Comparison of ENCODE assay signal across 6 cellular contexts in genomic region chr17:39925282-39926134, GRCh38. TPM values are rescaled to one million over a fixed set of nuclear protein-coding genes. Genes with fewer than 3 reads are reported as not detected.
A peak's percentile ranks its signal among the peaks of the same experiment; 100 is the strongest.
DNase-seq lines count a peak whose midpoint lies in the region; ATAC-seq and TF ChIP-seq lines count a peak whose summit lies in the region.

No MANE protein-coding gene starts in this region.

- H3K9me3 ChIP-seq in CD8-positive, alpha-beta memory T cell (ENCODE audit: low read length), result no peaks in the 10 kb centered on the region
- H3K9me3 ChIP-seq in Peyer's patch (no peaks in the 10 kb centered on the region), left lung (no peaks in the 10 kb centered on the region), gastrocnemius medialis (no peaks in the 10 kb centered on the region)

- peaks cover 55 to 74% (median 64%) of the 10 kb centered on the region in 3 donors for H3K4me1 Mint-ChIP-seq in CD8-positive, alpha-beta memory T cell

- ATAC-seq in left lung (no peak), gastrocnemius medialis (no peak), HG02884 (IDR thresholded peaks at IDR 0.05; ENCODE audit: unreplicated experiment) (no peak)

- in situ Hi-C loops in gastrocnemius medialis (cut with MboI; ENCODE audit: low sequenced_read_pairs in 4 of 4), result no loop called here

- no peaks in the 10 kb centered on the region for H3K27me3 ChIP-seq in CD8-positive, alpha-beta memory T cell (ENCODE audit: insufficient read depth, low read length, poor library complexity, severe bottlenecking)
- no peaks in the 10 kb centered on the region for H3K27me3 ChIP-seq in Peyer's patch
- no peaks in the 10 kb centered on the region for H3K27me3 ChIP-seq in left lung
- no peaks in the 10 kb centered on the region for H3K27me3 ChIP-seq in gastrocnemius medialis

- intact Hi-C loops in left lung (cut with DNase I) (no loop called here), gastrocnemius medialis (cut with DNase I; ENCODE audit: low total_unique reads) (loop anchor here (2.0 to 5.0 kb wide), 3 partner anchors 55 to 248 kb away; partner anchors contain the start of gene PSMD3)

- POLR2A ChIA-PET in CD8-positive, alpha-beta memory T cell (lab: Charles Lee), result interaction anchor here (0.7 to 1.9 kb wide), 4 partner anchors 55 to 129 kb away, joined by 3 to 13 read pairs (median 4); partner anchors contain the start of genes MED24 and PSMD3

- TF ChIP-seq POLR2A in Peyer's patch (IDR thresholded peaks at IDR 0.05) (no peak), gastrocnemius medialis (IDR thresholded peaks at IDR 0.05) (no peak)

- peak overlapping the region; percentile 71 for H3K4me3 ChIP-seq in CD8-positive, alpha-beta memory T cell (ENCODE audit: low read length)
- H3K4me3 ChIP-seq in Peyer's patch, result peak overlapping the region; percentile 75 to 90 (median 88)
- peak overlapping the region; percentile 79 to 84 for H3K4me3 ChIP-seq in left lung
- no peak overlapping the region for H3K4me3 ChIP-seq in gastrocnemius medialis

- peak overlapping the region; percentile 85 to 96 (median 92) for H3K4me3 Mint-ChIP-seq in CD8-positive, alpha-beta memory T cell

- H3K27me3 Mint-ChIP-seq in CD8-positive, alpha-beta memory T cell, result no peaks in the 10 kb centered on the region

- H3K4me1 ChIP-seq in CD8-positive, alpha-beta memory T cell (ENCODE audit: insufficient read depth, low read length), result peaks cover 64% of the 10 kb centered on the region
- H3K4me1 ChIP-seq in Peyer's patch (peaks cover 0 to 47% (median 16%) of the 10 kb centered on the region in 4 donors), left lung (peaks cover 28 to 67% of the 10 kb centered on the region in 2 donors), gastrocnemius medialis (peaks cover 35 to 46% of the 10 kb centered on the region in 2 donors)

- H3K9me3 Mint-ChIP-seq in CD8-positive, alpha-beta memory T cell, result no peaks in the 10 kb centered on the region

- H3K27ac ChIP-seq in CD8-positive, alpha-beta memory T cell (ENCODE audit: low read depth, low read length), result peak overlapping the region; percentile 57
- H3K27ac ChIP-seq in Peyer's patch (peak overlapping the region in 3 of 4 donors; percentile 30 to 84 (median 55)), left lung (peak overlapping the region in 1 of 2 donors; percentile 88), gastrocnemius medialis (no peak overlapping the region)

- no peak for DNase-seq in CD8-positive, alpha-beta memory T cell
- DNase-seq in Peyer's patch, result no peak
- no peak for DNase-seq in left lung
- DNase-seq in HT-29 (ENCODE audit: low spot score), result no peak
- no peak for DNase-seq in gastrocnemius medialis

- peaks cover 0 to 55% (median 5%) of the 10 kb centered on the region in 3 donors for H3K36me3 Mint-ChIP-seq in CD8-positive, alpha-beta memory T cell

- TF ChIP-seq CTCF in Peyer's patch (IDR thresholded peaks at IDR 0.05) (no peak), left lung (IDR thresholded peaks at IDR 0.05) (no peak), gastrocnemius medialis (IDR thresholded peaks at IDR 0.05 in 4 of 5, conservative IDR thresholded peaks at IDR 0.05 in 1 of 5) (no peak)

- CTCF ChIA-PET in CD8-positive, alpha-beta memory T cell (lab: Charles Lee), result interaction anchor here (1.2 to 2.3 kb wide), 5 partner anchors 23 to 195 kb away, joined by 3 to 10 read pairs (median 4); partner anchors contain the start of gene MIEN1

- H3K27ac Mint-ChIP-seq in CD8-positive, alpha-beta memory T cell, result peak overlapping the region; percentile 54 to 98 (median 94)

- peaks cover 24% of the 10 kb centered on the region for H3K36me3 ChIP-seq in CD8-positive, alpha-beta memory T cell (ENCODE audit: insufficient read depth, low read length)
- H3K36me3 ChIP-seq in Peyer's patch (peaks cover 0 to 35% (median 4%) of the 10 kb centered on the region in 3 donors), left lung (peaks cover 0 to 36% of the 10 kb centered on the region in 2 donors), gastrocnemius medialis (peaks cover 0 to 30% of the 10 kb centered on the region in 2 donors)

RNA-seq across cellular contexts. Expression of gene ORMDL3, which starts 1.9 kb away (rescaled TPM):
- total RNA-seq in CD8-positive, alpha-beta memory T cell, result 10 to 100 TPM; 73.6 to 76.4 TPM
- 217 TPM for polyA plus RNA-seq in CD8-positive, alpha-beta memory T cell
- total RNA-seq in Peyer's patch, result 10 to 100 TPM; 33.0 to 97.4 (median 79.0) TPM
- total RNA-seq in left lung, result 100 to 1,000 TPM in 1 of 2 donors, 10 to 100 TPM in 1; 47.6 to 107 TPM
- total RNA-seq in HT-29 (2014; rRNA removed; shearing (Covaris generic)), result 61.0 and 66.7 TPM in 2 replicates
- total RNA-seq in gastrocnemius medialis, result 10 to 100 TPM; 17.3 to 36.2 (median 29.6) TPM

RNA-seq across cellular contexts. Expression of gene LRRC3C, which starts 2.0 kb away (rescaled TPM):
- not detected for total RNA-seq in CD8-positive, alpha-beta memory T cell
- not detected for polyA plus RNA-seq in CD8-positive, alpha-beta memory T cell
- total RNA-seq in Peyer's patch (not detected), left lung (not detected), gastrocnemius medialis (not detected)
- total RNA-seq in HT-29 (2014; rRNA removed; shearing (Covaris generic)), result not detected in 2 replicates

RNA-seq across cellular contexts. Expression of gene GSDMB, which starts 7.1 kb away (rescaled TPM):
- 10 to 100 TPM; 14.0 to 14.8 TPM for total RNA-seq in CD8-positive, alpha-beta memory T cell
- 1.3 TPM for polyA plus RNA-seq in CD8-positive, alpha-beta memory T cell
- total RNA-seq in Peyer's patch, result 100 to 1,000 TPM in 3 of 4 donors, 10 to 100 TPM in 1; 91.6 to 277 (median 235) TPM
- 10 to 100 TPM in 1 of 2 donors, 1 to 10 TPM in 1; 9.2 to 16.7 TPM for total RNA-seq in left lung
- 5.5 and 5.8 TPM in 2 replicates for total RNA-seq in HT-29 (2014; rRNA removed; shearing (Covaris generic))
- 1 to 10 TPM in 2 of 4 donors, under 1 TPM in 2; 0.07 to 1.1 (median 0.92) TPM for total RNA-seq in gastrocnemius medialis

RNA-seq across cellular contexts. Expression of gene GSDMA, which starts 37.3 kb away (rescaled TPM):
- not detected for total RNA-seq in CD8-positive, alpha-beta memory T cell
- 0.14 TPM for polyA plus RNA-seq in CD8-positive, alpha-beta memory T cell
- total RNA-seq in Peyer's patch (1 to 10 TPM in 2 of 4 donors, not detected in 2; 1.6 to 3.3 TPM), left lung (under 1 TPM in 1 of 2 donors, not detected in 1; 0.76 TPM), gastrocnemius medialis (under 1 TPM in 2 of 4 donors, not detected in 2; 0.16 to 0.26 TPM)
- not detected in 2 replicates for total RNA-seq in HT-29 (2014; rRNA removed; shearing (Covaris generic))

RNA-seq across cellular contexts. Expression of gene PSMD3, which starts 55.1 kb away (rescaled TPM):
- total RNA-seq in CD8-positive, alpha-beta memory T cell, result 100 to 1,000 TPM; 185 to 186 TPM
- polyA plus RNA-seq in CD8-positive, alpha-beta memory T cell, result 51.1 TPM
- 10 to 100 TPM; 65.2 to 87.9 (median 73.7) TPM for total RNA-seq in Peyer's patch
- 100 to 1,000 TPM in 1 of 2 donors, 10 to 100 TPM in 1; 72.8 to 117 TPM for total RNA-seq in left lung
- 236 and 240 TPM in 2 replicates for total RNA-seq in HT-29 (2014; rRNA removed; shearing (Covaris generic))
- total RNA-seq in gastrocnemius medialis, result 100 to 1,000 TPM; 211 to 364 (median 329) TPM

Comparison
In these comparisons a context has a peak if more than half of its experiments do, and no peak if none do; other contexts are left out.
1. H3K27ac ChIP-seq: peak in CD8-positive, alpha-beta memory T cell (single experiment) and Peyer's patch (3 of 4); none in gastrocnemius medialis (0 of 4).
2. H3K4me3 ChIP-seq: peak in CD8-positive, alpha-beta memory T cell (single experiment), Peyer's patch (4 of 4) and left lung (2 of 2); none in gastrocnemius medialis (0 of 4).
3. RNA of gene GSDMB, which starts 7.1 kb away (total RNA-seq): 91.6 to 277 TPM in Peyer's patch; 9.2 to 16.7 TPM in left lung, 14.0 to 14.8 TPM in CD8-positive, alpha-beta memory T cell, 5.5 to 5.8 TPM in HT-29 and 0.07 to 1.1 TPM in gastrocnemius medialis; every median in the first group is over 4 times any median in the second.